ENCODE assay signal across 9 cellular contexts in genomic region chr10:103244663-103245271, GRCh38. TPM values are rescaled to one million over a fixed set of nuclear protein-coding genes. Genes with fewer than 3 reads are reported as not detected.
A peak's percentile ranks its signal among the peaks of the same experiment; 100 is the strongest.
DNase-seq lines count a peak whose midpoint lies in the region; ATAC-seq and TF ChIP-seq lines count a peak whose summit lies in the region.
"Had no signal": no experiment of that assay in that cellular context is flagged by ENCODE, and none has a peak within 500 bp of the region (broad histone marks: within the 10 kb centered on the region; RNA-seq: fewer than 3 reads in every experiment).

No MANE protein-coding gene starts in this region.

- peaks cover 6% of the 10 kb centered on the region for H3K4me1 Mint-ChIP-seq in activated T-helper 17 cell treated with anti-CD3 and anti-CD28 coated beads, Interleukin-2, amount 50 U/mL, for 72 hours

- no peaks in the 10 kb centered on the region for H3K36me3 Mint-ChIP-seq in activated T-helper 17 cell treated with anti-CD3 and anti-CD28 coated beads, Interleukin-2, amount 50 U/mL, for 72 hours (ENCODE audit: low read depth)
- H3K36me3 Mint-ChIP-seq: activated naive CD8-positive, alpha-beta T cell had no signal

- H3K36me3 ChIP-seq in RWPE2 (ENCODE audit: low read depth) (no peaks in the 10 kb centered on the region), thoracic aorta (no peaks in the 10 kb centered on the region)

- ATAC-seq in RWPE2 (ENCODE audit: low read depth) (peak; percentile 43; the same call in 2 of the 3 replicates), foreskin keratinocyte (peak; percentile 39), thoracic aorta (ENCODE audit: insufficient number of reproducible peaks, low FRiP score, low read depth) (peak; percentile 81), GM19328 (IDR thresholded peaks at IDR 0.05; ENCODE audit: unreplicated experiment) (no peak)
- ATAC-seq in activated T-helper 17 cell treated with anti-CD3 and anti-CD28 coated beads, Interleukin-2, amount 50 U/mL, for 72 hours (replicated peaks) = peak; percentile 81

- TF ChIP-seq CTCF in RWPE2 (IDR thresholded peaks at IDR 0.05; ENCODE audit: poor library complexity, severe bottlenecking) = peak; percentile 87
- TF ChIP-seq CTCF in foreskin keratinocyte (conservative IDR thresholded peaks at IDR 0.05) = peak; percentile 92
- peak; percentile 85 for TF ChIP-seq CTCF in thoracic aorta (IDR thresholded peaks at IDR 0.05)

- H3K4me3 ChIP-seq in RWPE2 (ENCODE audit: severe bottlenecking) (no peak overlapping the region), thoracic aorta (no peak overlapping the region)

- H3K27ac ChIP-seq in RWPE2 (ENCODE audit: poor library complexity, severe bottlenecking) (no peak overlapping the region), foreskin keratinocyte (no peak overlapping the region), thoracic aorta (no peak overlapping the region)

- no peak overlapping the region for H3K27ac Mint-ChIP-seq in activated T-helper 17 cell treated with anti-CD3 and anti-CD28 coated beads, Interleukin-2, amount 50 U/mL, for 72 hours
- H3K27ac Mint-ChIP-seq: activated naive CD8-positive, alpha-beta T cell had no signal

- H3K4me3 Mint-ChIP-seq in activated T-helper 17 cell treated with anti-CD3 and anti-CD28 coated beads, Interleukin-2, amount 50 U/mL, for 72 hours = no peak overlapping the region
- H3K4me3 Mint-ChIP-seq: activated naive CD8-positive, alpha-beta T cell had no signal

- DNase-seq in D341Med (ENCODE audit: low spot score) (peak; percentile 72), HK-2 (ENCODE audit: unreplicated experiment) (peak; percentile 77), RWPE2 (ENCODE audit: low spot score) (no peak), foreskin keratinocyte (peak in 1 of 2 donors; percentile 65), nucleus accumbens (lab: John Stamatoyannopoulos, UW) (peak in 50 of 56 donors; percentile 4 to 84 (median 46)), thoracic aorta (ENCODE audit: low spot score) (peak; percentile 32)

- H3K27me3 ChIP-seq in RWPE2 (ENCODE audit: insufficient read depth, poor library complexity, severe bottlenecking) (no peaks in the 10 kb centered on the region), foreskin keratinocyte (peaks cover 3% of the 10 kb centered on the region), thoracic aorta (replicated peaks; ENCODE audit: insufficient read depth) (no peaks in the 10 kb centered on the region)

- H3K4me1 ChIP-seq in RWPE2 (ENCODE audit: insufficient read depth, poor library complexity, severe bottlenecking) (peaks cover 25% of the 10 kb centered on the region), foreskin keratinocyte (peaks cover 22% of the 10 kb centered on the region), thoracic aorta (ENCODE audit: control insufficient read depth in 1 of 2, low read depth in 2 of 2) (peaks cover 8 to 15% of the 10 kb centered on the region in 2 donors)

- no peaks in the 10 kb centered on the region for H3K9me3 Mint-ChIP-seq in activated T-helper 17 cell treated with anti-CD3 and anti-CD28 coated beads, Interleukin-2, amount 50 U/mL, for 72 hours

- peaks cover 6% of the 10 kb centered on the region for H3K27me3 Mint-ChIP-seq in activated T-helper 17 cell treated with anti-CD3 and anti-CD28 coated beads, Interleukin-2, amount 50 U/mL, for 72 hours
- H3K27me3 Mint-ChIP-seq: activated naive CD8-positive, alpha-beta T cell had no signal

- H3K9me3 ChIP-seq in RWPE2 (ENCODE audit: severe bottlenecking) (no peaks in the 10 kb centered on the region), thoracic aorta (no peaks in the 10 kb centered on the region)

RNA-seq across cellular contexts. Expression of gene RPEL1, which starts 0.9 kb away (rescaled TPM):
- total RNA-seq in activated T-helper 17 cell treated with anti-CD3 and anti-CD28 coated beads, Interleukin-2, amount 50 U/mL, for 72 hours = not detected
- total RNA-seq in foreskin keratinocyte (not detected in 2 replicates), thoracic aorta (not detected)
- not detected in 2 replicates for polyA plus RNA-seq in foreskin keratinocyte

RNA-seq across cellular contexts. Expression of gene INA, which starts 32.2 kb away (rescaled TPM):
- under 1 TPM; 0.13 to 0.65 TPM for total RNA-seq in activated T-helper 17 cell treated with anti-CD3 and anti-CD28 coated beads, Interleukin-2, amount 50 U/mL, for 72 hours
- total RNA-seq in foreskin keratinocyte (0.85 and 1.5 TPM in 2 replicates), thoracic aorta (not detected)
- 0.70 and 1.0 TPM in 2 replicates for polyA plus RNA-seq in foreskin keratinocyte

RNA-seq across cellular contexts. Expression of gene NT5C2, which starts 51.7 kb away (rescaled TPM):
- 10 to 100 TPM; 49.3 to 55.9 TPM for total RNA-seq in activated T-helper 17 cell treated with anti-CD3 and anti-CD28 coated beads, Interleukin-2, amount 50 U/mL, for 72 hours
- total RNA-seq in foreskin keratinocyte (44.1 and 47.9 TPM in 2 replicates), thoracic aorta (100 to 1,000 TPM; 105 to 114 TPM)
- polyA plus RNA-seq in foreskin keratinocyte = 20.7 and 21.2 TPM in 2 replicates
